In the genomic region with DNA sequence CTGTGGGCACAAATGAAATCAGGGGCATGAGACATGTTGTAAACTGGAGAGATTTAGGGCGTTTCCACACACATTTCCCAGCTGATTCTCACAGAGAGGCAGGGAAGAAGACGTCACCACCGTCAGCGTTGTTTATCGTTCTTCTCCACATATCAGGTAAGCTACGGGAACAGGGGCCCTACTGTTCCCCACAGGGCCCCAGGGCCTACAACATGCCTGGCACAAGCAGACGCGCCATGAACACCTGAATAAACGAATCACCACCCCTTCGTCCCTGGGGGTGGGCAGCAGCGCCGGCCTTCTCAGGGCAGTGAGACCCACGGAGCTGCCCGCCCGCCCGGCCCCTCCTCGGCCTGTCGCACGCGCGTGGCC, we compare ENCODE assay signal across 8 cellular contexts. TPM values are rescaled to one million over a fixed set of nuclear protein-coding genes. Genes with fewer than 3 reads are reported as not detected.
DNase-seq lines count a peak whose midpoint lies in the region; ATAC-seq and TF ChIP-seq lines count a peak whose summit lies in the region.

No MANE protein-coding gene starts in this region.

- peaks cover 0 to 14% of the 10 kb centered on the region in 2 donors for H3K4me1 ChIP-seq in right atrium auricular region
- H3K4me1 ChIP-seq in skeletal muscle satellite cell (ENCODE audit: control insufficient read depth, insufficient read depth, low read length) = peaks cover 17% of the 10 kb centered on the region

- H3K27me3 ChIP-seq in right atrium auricular region (no peaks in the 10 kb centered on the region), skeletal muscle satellite cell (ENCODE audit: control insufficient read depth, insufficient read depth, low read length) (no peaks in the 10 kb centered on the region)

- no peaks in the 10 kb centered on the region for H3K27me3 Mint-ChIP-seq in activated T-helper 17 cell treated with anti-CD3 and anti-CD28 coated beads, Interleukin-2, amount 50 U/mL, for 72 hours

- DNase-seq in right atrium auricular region (ENCODE audit: low spot score) = no peak
- DNase-seq in NCI-H2171 (lab: John Stamatoyannopoulos, UW) = no peak

- H3K9me3 ChIP-seq in right atrium auricular region (no peaks in the 10 kb centered on the region), skeletal muscle satellite cell (replicated peaks; ENCODE audit: low read length) (no peaks in the 10 kb centered on the region)

- peak overlapping the region; percentile 73 to 78 for H3K27ac ChIP-seq in right atrium auricular region

- TF ChIP-seq CTCF in right atrium auricular region (IDR thresholded peaks at IDR 0.05) = no peak

- peaks cover 16% of the 10 kb centered on the region for H3K4me1 Mint-ChIP-seq in activated T-helper 17 cell treated with anti-CD3 and anti-CD28 coated beads, Interleukin-2, amount 50 U/mL, for 72 hours

- peak overlapping the region; percentile 91 for H3K4me3 Mint-ChIP-seq in activated T-helper 17 cell treated with anti-CD3 and anti-CD28 coated beads, Interleukin-2, amount 50 U/mL, for 72 hours

- H3K9ac ChIP-seq in skeletal muscle satellite cell (ENCODE audit: low read depth, low read length) = peak overlapping the region; percentile 92

- peaks cover 5% of the 10 kb centered on the region for H3K36me3 Mint-ChIP-seq in activated T-helper 17 cell treated with anti-CD3 and anti-CD28 coated beads, Interleukin-2, amount 50 U/mL, for 72 hours (ENCODE audit: low read depth)

- no peaks in the 10 kb centered on the region for H3K9me3 Mint-ChIP-seq in activated T-helper 17 cell treated with anti-CD3 and anti-CD28 coated beads, Interleukin-2, amount 50 U/mL, for 72 hours

- H3K4me2 ChIP-seq in skeletal muscle satellite cell (ENCODE audit: low read length) = peak overlapping the region; percentile 98

- H3K4me3 ChIP-seq in right atrium auricular region (peak overlapping the region; percentile 70 to 83), skeletal muscle satellite cell (ENCODE audit: low read length) (peak overlapping the region; percentile 91)

- ATAC-seq in GM18502 (IDR thresholded peaks at IDR 0.05; ENCODE audit: poor library complexity, unreplicated experiment) (peak; percentile 24), HG03175 (IDR thresholded peaks at IDR 0.05; ENCODE audit: unreplicated experiment) (peak; percentile 20), GM18861 (IDR thresholded peaks at IDR 0.05; ENCODE audit: unreplicated experiment) (no peak), HG02623 (IDR thresholded peaks at IDR 0.05; ENCODE audit: unreplicated experiment) (no peak)
- peak; percentile 29 for ATAC-seq in activated T-helper 17 cell treated with anti-CD3 and anti-CD28 coated beads, Interleukin-2, amount 50 U/mL, for 72 hours (replicated peaks)

- H3K36me3 ChIP-seq in right atrium auricular region (no peaks in the 10 kb centered on the region), skeletal muscle satellite cell (ENCODE audit: insufficient read depth, low read length) (no peaks in the 10 kb centered on the region)

- H3K27ac Mint-ChIP-seq in activated T-helper 17 cell treated with anti-CD3 and anti-CD28 coated beads, Interleukin-2, amount 50 U/mL, for 72 hours = peak overlapping the region; percentile 89

RNA-seq across cellular contexts. Expression of a gene that starts 0.3 kb away (rescaled TPM):
- under 1 TPM in 1 of 2 donors, not detected in 1; 0.09 TPM for total RNA-seq in activated T-helper 17 cell treated with anti-CD3 and anti-CD28 coated beads, Interleukin-2, amount 50 U/mL, for 72 hours
- total RNA-seq in right atrium auricular region = 1 to 10 TPM; 1.5 TPM
- total RNA-seq in skeletal muscle satellite cell (2012; rRNA removed) = 0.66 and 1.8 TPM in 2 replicates

RNA-seq across cellular contexts. Expression of a gene that starts 50.5 kb away (rescaled TPM):
- under 1 TPM in 1 of 2 donors, not detected in 1; 0.11 TPM for total RNA-seq in activated T-helper 17 cell treated with anti-CD3 and anti-CD28 coated beads, Interleukin-2, amount 50 U/mL, for 72 hours
- total RNA-seq in right atrium auricular region = under 1 TPM in 1 of 2 donors, not detected in 1; 0.12 TPM
- 0.25 and 0.87 TPM in 2 replicates for total RNA-seq in skeletal muscle satellite cell (2012; rRNA removed)

Comparison
In these comparisons a context has a peak if more than half of its experiments do, and no peak if none do; other contexts are left out.
1. ATAC-seq: peak in GM18502 (single experiment), HG03175 (single experiment) and activated T-helper 17 cell treated with anti-CD3 and anti-CD28 coated beads, Interleukin-2, amount 50 U/mL, for 72 hours (single experiment); none in GM18861 (single experiment) and HG02623 (single experiment).